ENCODE assay signal across 19 cellular contexts in genomic region chr3:136505676-136506075, GRCh38.
"Had no signal": no experiment of that assay in that cellular context is flagged by ENCODE, and none has a peak within 500 bp of the region (broad histone marks: within the 10 kb centered on the region; RNA-seq: fewer than 3 reads in every experiment).

No MANE protein-coding gene starts in this region.

- H3K27ac Mint-ChIP-seq: endodermal cell, type B pancreatic cell had no signal

- H2AFZ ChIP-seq: hepatocyte, parathyroid adenoma had no signal

- H3K36me3 ChIP-seq: thyroid gland had no signal

- H3K9me3 ChIP-seq: suprapubic skin, thyroid gland had no signal

- H3K4me3 Mint-ChIP-seq: endodermal cell, nephron, type B pancreatic cell had no signal

- H3K9me3 Mint-ChIP-seq: endodermal cell, nephron, type B pancreatic cell had no signal

- H3K27me3 ChIP-seq: hepatocyte, suprapubic skin, thyroid gland had no signal

- DNase-seq: effector CD4-positive, alpha-beta T cell; endodermal cell; erythroblast; foreskin melanocyte; head of caudate nucleus; kidney; left colon; small intestine; stimulated activated CD4-positive, alpha-beta T cell treated with anti-CD3 and anti-CD28 coated beads, Interleukin-12 subunit alpha, Interleukin-12 subunit beta, amount 100 ng/mL, for 4 hours; stimulated activated naive CD4-positive, alpha-beta T cell; thyroid gland had no signal

- FAIRE-seq: endothelial cell of umbilical vein, kidney, small intestine, urothelium cell line had no signal

- H3K4me3 ChIP-seq: coronary artery, hepatocyte, suprapubic skin, thyroid gland had no signal

- ATAC-seq: left colon had no signal

- H3K4me1 ChIP-seq: parathyroid adenoma, suprapubic skin, thyroid gland had no signal

- H3K4me1 Mint-ChIP-seq: nephron had no signal

- H3K27ac ChIP-seq: coronary artery, hepatocyte, parathyroid adenoma, suprapubic skin, thyroid gland had no signal

- H3K9ac ChIP-seq: parathyroid adenoma had no signal

- H3K4me2 ChIP-seq: hepatocyte had no signal

- H3K79me2 ChIP-seq: hepatocyte, parathyroid adenoma had no signal

- H3K27me3 Mint-ChIP-seq: type B pancreatic cell had no signal
